In the genomic region with DNA sequence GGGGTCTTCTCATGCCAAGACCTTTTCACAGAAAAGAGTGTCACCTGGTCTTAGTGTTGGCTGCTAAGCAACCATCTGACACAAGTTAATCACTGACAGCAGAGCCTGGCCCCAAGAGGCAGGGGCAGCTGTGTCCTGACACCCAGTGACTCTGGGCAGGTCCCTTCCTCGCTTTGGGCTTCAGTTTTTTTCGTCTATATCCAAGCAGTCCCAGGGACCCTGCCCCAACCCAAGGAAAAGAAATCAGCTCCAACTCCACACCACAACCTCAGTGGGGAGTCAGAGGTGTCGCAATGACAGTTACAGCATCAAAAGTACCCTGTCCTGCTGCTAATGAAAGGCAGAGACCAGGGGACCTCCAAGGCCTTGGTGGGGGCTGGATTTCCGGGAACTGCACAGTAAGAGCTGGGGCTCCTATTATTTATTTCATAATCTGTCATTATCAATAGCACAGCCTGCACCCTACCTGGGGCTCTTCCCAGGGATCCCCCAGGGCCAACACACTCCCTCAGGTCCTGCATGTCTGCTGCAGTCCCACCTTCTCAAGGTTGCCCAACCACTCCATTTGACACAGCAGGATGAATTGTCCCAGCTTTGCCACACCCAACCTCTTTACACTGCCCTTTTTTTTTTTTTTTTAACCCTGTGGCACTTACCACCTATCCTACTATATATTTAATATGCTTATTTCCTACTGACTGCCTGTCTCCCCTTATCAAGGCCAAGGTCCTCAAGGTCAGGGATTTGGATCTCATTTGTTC, we compare ENCODE assay signal across 14 cellular contexts.
"Had no signal": no experiment of that assay in that cellular context is flagged by ENCODE, and none has a peak within 500 bp of the region (broad histone marks: within the 10 kb centered on the region; RNA-seq: fewer than 3 reads in every experiment).

No MANE protein-coding gene starts in this region.

- H3K27me3 ChIP-seq: adrenal gland, suprapubic skin had no signal

- H3K36me3 ChIP-seq: adrenal gland, suprapubic skin had no signal

- H3K4me3 Mint-ChIP-seq: activated CD8-positive, alpha-beta T cell treated with anti-CD3 and anti-CD28 coated beads, Interleukin-2, amount 10 ng/mL, durations not matched to agents 7 days and 5 days; natural killer cell treated with Interleukin-12 subunit alpha and Interleukin-12 subunit beta and Interleukin-15 and Interleukin-18, amount 100 ng/mL, for 72 hours had no signal

- H3K36me3 Mint-ChIP-seq: natural killer cell treated with Interleukin-12 subunit alpha and Interleukin-12 subunit beta and Interleukin-15 and Interleukin-18, amount 100 ng/mL, for 72 hours had no signal

- H3K4me3 ChIP-seq: adrenal gland, suprapubic skin had no signal

- H3K27me3 Mint-ChIP-seq: natural killer cell treated with Interleukin-12 subunit alpha and Interleukin-12 subunit beta and Interleukin-15 and Interleukin-18, amount 100 ng/mL, for 72 hours had no signal

- H3K9me3 Mint-ChIP-seq: natural killer cell treated with Interleukin-12 subunit alpha and Interleukin-12 subunit beta and Interleukin-15 and Interleukin-18, amount 100 ng/mL, for 72 hours had no signal

- ATAC-seq: activated CD8-positive, alpha-beta T cell treated with anti-CD3 and anti-CD28 coated beads, Interleukin-2, amount 10 ng/mL, durations not matched to agents 7 days and 5 days; natural killer cell treated with Interleukin-12 subunit alpha and Interleukin-12 subunit beta and Interleukin-15 and Interleukin-18, amount 100 ng/mL, for 72 hours; stimulated activated naive CD8-positive, alpha-beta T cell treated with anti-CD3 and anti-CD28 coated beads, Interleukin-15, Interleukin-2, amounts not matched to agents 100 U/mL and 50 U/mL, for 24 hours had no signal

- DNase-seq: activated CD4-positive, alpha-beta T cell treated with anti-CD3 and anti-CD28 coated beads for 4 hours; activated CD8-positive, alpha-beta T cell treated with anti-CD3 and anti-CD28 coated beads, Interleukin-2, amount 10 ng/mL, durations not matched to agents 7 days and 5 days; activated naive CD4-positive, alpha-beta T cell treated with anti-CD3 and anti-CD28 coated beads, Interleukin-2, amount 50 U/mL, for 16 hours; effector memory CD4-positive, alpha-beta T cell; occipital lobe; stimulated activated CD4-positive, alpha-beta T cell treated with anti-CD3 and anti-CD28 coated beads, Interleukin-4, amount 100 ng/mL, for 1 hour; stimulated activated CD8-positive, alpha-beta memory T cell treated with anti-CD3 and anti-CD28 coated beads, Interleukin-4, amount 100 ng/mL, for 48 hours; stimulated activated naive CD8-positive, alpha-beta T cell treated with anti-CD3 and anti-CD28 coated beads, Interleukin-15, Interleukin-2, amounts not matched to agents 100 U/mL and 50 U/mL, for 24 hours; T1000; WERI-Rb-1 had no signal

- H3K27ac Mint-ChIP-seq: activated CD8-positive, alpha-beta T cell treated with anti-CD3 and anti-CD28 coated beads, Interleukin-2, amount 10 ng/mL, durations not matched to agents 7 days and 5 days; natural killer cell treated with Interleukin-12 subunit alpha and Interleukin-12 subunit beta and Interleukin-15 and Interleukin-18, amount 100 ng/mL, for 72 hours had no signal

- H3K27ac ChIP-seq: adrenal gland, epithelial cell of prostate, suprapubic skin, WERI-Rb-1 had no signal

- H3K9me3 ChIP-seq: adrenal gland, suprapubic skin had no signal
